ENCODE assay signal across 1 cellular context in the genomic region with DNA sequence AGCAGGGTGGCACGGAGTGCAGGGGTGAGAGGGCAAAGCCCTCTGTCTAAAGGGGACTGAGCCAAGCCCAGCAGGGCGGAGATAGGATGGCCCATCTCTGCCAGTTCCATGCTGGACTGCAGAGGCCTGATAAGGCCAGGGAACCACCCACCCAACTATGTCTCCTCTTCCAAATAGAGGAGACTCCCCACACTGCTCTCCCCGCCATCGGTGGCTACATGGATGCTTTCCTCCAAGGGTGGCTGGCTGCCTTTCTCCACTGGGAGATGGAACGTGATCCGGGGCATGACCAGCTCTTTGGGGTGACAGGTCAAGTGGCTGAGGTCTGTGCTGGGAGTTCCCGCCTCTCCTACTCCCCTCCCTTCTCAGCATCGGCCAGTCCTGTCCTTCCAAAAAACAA.
A peak's percentile ranks its signal among the peaks of the same experiment; 100 is the strongest.
TF ChIP-seq lines count a peak whose summit lies in the region.

No MANE protein-coding gene starts in this region.

TF ChIP-seq in K562, 482 proteins besides CTCF, POLR2A, EP300 and RAD21 (continues in another document):
- TF ChIP-seq POLR2AphosphoS5 (IDR thresholded peaks at IDR 0.05; ENCODE audit: control insufficient read depth, insufficient read depth, low read depth, low read length) (no peak), HLTF (IDR thresholded peaks at IDR 0.05) (no peak), SREBF2 (CRISPR knock-in tag; IDR thresholded peaks at IDR 0.05) (no peak), WHSC1 (IDR thresholded peaks at IDR 0.05; ENCODE audit: low read length) (no peak), HNRNPH1 (optimal IDR thresholded peaks at IDR 0.05; ENCODE audit: low read depth, low read length) (no peak), ZNF41 (CRISPR knock-in tag; conservative IDR thresholded peaks at IDR 0.05) (no peak), MYNN (IDR thresholded peaks at IDR 0.05) (peak; percentile 59; the same call in 1 of the 2 replicates), MYNN (CRISPR knock-in tag; IDR thresholded peaks at IDR 0.05) (no peak), ZBTB17 (CRISPR knock-in tag; IDR thresholded peaks at IDR 0.05) (no peak), ARID1B (IDR thresholded peaks at IDR 0.05) (peak; percentile 65), ZNF830 (CRISPR knock-in tag; IDR thresholded peaks at IDR 0.05) (no peak), HSF4 (CRISPR knock-in tag; IDR thresholded peaks at IDR 0.05; ENCODE audit: borderline replicate concordance) (no peak), PHF8 (IDR thresholded peaks at IDR 0.05; ENCODE audit: borderline replicate concordance, low read length) (no peak), HNRNPUL1 (IDR thresholded peaks at IDR 0.05; ENCODE audit: low read length) (no peak), FOXK2 (conservative IDR thresholded peaks at IDR 0.05 in 1 of 2, IDR thresholded peaks at IDR 0.05 in 1 of 2; ENCODE audit: low read depth in 2 of 2) (0 out of 4 replicates have a peak, but pooled peaks of 1 of the 2 experiments have one; percentile 23), ZC3H4 (CRISPR knock-in tag; IDR thresholded peaks at IDR 0.05; ENCODE audit: borderline replicate concordance) (no peak), SMARCA5 (IDR thresholded peaks at IDR 0.05) (no peak), TRIM28 (IDR thresholded peaks at IDR 0.05) (no peak), ETV1 (tag; conservative IDR thresholded peaks at IDR 0.05; ENCODE audit: low read depth) (no peak), MYC (IDR thresholded peaks at IDR 0.05; ENCODE audit: low read depth, low read length) (no peak), MYC (CRISPR knock-in tag; IDR thresholded peaks at IDR 0.05; ENCODE audit: borderline replicate concordance, low read depth) (no peak), MTA2 (IDR thresholded peaks at IDR 0.05; ENCODE audit: low read depth) (peak; percentile 20; the same call in 1 of the 2 replicates), CBFA2T3 (IDR thresholded peaks at IDR 0.05) (peak; percentile 69), ASH1L (IDR thresholded peaks at IDR 0.05; ENCODE audit: borderline replicate concordance, low read depth, partially characterized antibody) (no peak), YY1 (IDR thresholded peaks at IDR 0.05; ENCODE audit: borderline replicate concordance in 1 of 3, control insufficient read depth in 1 of 3, extremely low read depth in 1 of 3, insufficient read depth in 3 of 3, insufficient read length in 1 of 3, insufficient replicate concordance in 2 of 3, low read depth in 1 of 3, low read length in 2 of 3) (no peak), MECOM (CRISPR knock-in tag; IDR thresholded peaks at IDR 0.05) (no peak), TAL1 (IDR thresholded peaks at IDR 0.05) (peak; percentile 45; the same call in 1 of the 2 replicates), DPF2 (IDR thresholded peaks at IDR 0.05) (0 out of 2 replicates have a peak, but pooled peaks have one; percentile 29), KDM5B (IDR thresholded peaks at IDR 0.05; ENCODE audit: insufficient replicate concordance, low read depth, low read length) (no peak), POLR3A (IDR thresholded peaks at IDR 0.05; ENCODE audit: borderline replicate concordance, extremely low read depth, insufficient read depth, insufficient read length) (no peak), MBD2 (IDR thresholded peaks at IDR 0.05; ENCODE audit: borderline replicate concordance, low read depth) (0 out of 2 replicates have a peak, but pooled peaks have one; percentile 19), CBX1 (IDR thresholded peaks at IDR 0.05; ENCODE audit: low read depth) (no peak)
- TF ChIP-seq, protein P1, sequence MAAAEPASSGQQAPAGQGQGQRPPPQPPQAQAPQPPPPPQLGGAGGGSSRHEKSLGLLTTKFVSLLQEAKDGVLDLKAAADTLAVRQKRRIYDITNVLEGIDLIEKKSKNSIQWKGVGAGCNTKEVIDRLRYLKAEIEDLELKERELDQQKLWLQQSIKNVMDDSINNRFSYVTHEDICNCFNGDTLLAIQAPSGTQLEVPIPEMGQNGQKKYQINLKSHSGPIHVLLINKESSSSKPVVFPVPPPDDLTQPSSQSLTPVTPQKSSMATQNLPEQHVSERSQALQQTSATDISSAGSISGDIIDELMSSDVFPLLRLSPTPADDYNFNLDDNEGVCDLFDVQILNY (CRISPR knock-in tag; IDR thresholded peaks at IDR 0.05), result no peak
- TF ChIP-seq, protein P2, sequence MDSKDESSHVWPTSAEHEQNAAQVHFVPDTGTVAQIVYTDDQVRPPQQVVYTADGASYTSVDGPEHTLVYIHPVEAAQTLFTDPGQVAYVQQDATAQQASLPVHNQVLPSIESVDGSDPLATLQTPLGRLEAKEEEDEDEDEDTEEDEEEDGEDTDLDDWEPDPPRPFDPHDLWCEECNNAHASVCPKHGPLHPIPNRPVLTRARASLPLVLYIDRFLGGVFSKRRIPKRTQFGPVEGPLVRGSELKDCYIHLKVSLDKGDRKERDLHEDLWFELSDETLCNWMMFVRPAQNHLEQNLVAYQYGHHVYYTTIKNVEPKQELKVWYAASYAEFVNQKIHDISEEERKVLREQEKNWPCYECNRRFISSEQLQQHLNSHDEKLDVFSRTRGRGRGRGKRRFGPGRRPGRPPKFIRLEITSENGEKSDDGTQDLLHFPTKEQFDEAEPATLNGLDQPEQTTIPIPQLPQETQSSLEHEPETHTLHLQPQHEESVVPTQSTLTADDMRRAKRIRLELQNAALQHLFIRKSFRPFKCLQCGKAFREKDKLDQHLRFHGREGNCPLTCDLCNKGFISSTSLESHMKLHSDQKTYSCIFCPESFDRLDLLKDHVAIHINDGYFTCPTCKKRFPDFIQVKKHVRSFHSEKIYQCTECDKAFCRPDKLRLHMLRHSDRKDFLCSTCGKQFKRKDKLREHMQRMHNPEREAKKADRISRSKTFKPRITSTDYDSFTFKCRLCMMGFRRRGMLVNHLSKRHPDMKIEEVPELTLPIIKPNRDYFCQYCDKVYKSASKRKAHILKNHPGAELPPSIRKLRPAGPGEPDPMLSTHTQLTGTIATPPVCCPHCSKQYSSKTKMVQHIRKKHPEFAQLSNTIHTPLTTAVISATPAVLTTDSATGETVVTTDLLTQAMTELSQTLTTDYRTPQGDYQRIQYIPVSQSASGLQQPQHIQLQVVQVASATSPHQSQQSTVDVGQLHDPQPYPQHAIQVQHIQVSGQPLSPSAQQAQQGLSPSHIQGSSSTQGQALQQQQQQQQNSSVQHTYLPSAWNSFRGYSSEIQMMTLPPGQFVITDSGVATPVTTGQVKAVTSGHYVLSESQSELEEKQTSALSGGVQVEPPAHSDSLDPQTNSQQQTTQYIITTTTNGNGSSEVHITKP (IDR thresholded peaks at IDR 0.05; ENCODE audit: partially characterized antibody), result peak; percentile 93
- TF ChIP-seq, protein P3, sequence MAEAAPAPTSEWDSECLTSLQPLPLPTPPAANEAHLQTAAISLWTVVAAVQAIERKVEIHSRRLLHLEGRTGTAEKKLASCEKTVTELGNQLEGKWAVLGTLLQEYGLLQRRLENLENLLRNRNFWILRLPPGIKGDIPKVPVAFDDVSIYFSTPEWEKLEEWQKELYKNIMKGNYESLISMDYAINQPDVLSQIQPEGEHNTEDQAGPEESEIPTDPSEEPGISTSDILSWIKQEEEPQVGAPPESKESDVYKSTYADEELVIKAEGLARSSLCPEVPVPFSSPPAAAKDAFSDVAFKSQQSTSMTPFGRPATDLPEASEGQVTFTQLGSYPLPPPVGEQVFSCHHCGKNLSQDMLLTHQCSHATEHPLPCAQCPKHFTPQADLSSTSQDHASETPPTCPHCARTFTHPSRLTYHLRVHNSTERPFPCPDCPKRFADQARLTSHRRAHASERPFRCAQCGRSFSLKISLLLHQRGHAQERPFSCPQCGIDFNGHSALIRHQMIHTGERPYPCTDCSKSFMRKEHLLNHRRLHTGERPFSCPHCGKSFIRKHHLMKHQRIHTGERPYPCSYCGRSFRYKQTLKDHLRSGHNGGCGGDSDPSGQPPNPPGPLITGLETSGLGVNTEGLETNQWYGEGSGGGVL (CRISPR knock-in tag; IDR thresholded peaks at IDR 0.05), result no peak
- TF ChIP-seq, protein P4, sequence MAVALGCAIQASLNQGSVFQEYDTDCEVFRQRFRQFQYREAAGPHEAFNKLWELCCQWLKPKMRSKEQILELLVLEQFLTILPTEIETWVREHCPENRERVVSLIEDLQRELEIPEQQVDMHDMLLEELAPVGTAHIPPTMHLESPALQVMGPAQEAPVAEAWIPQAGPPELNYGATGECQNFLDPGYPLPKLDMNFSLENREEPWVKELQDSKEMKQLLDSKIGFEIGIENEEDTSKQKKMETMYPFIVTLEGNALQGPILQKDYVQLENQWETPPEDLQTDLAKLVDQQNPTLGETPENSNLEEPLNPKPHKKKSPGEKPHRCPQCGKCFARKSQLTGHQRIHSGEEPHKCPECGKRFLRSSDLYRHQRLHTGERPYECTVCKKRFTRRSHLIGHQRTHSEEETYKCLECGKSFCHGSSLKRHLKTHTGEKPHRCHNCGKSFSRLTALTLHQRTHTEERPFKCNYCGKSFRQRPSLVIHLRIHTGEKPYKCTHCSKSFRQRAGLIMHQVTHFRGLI (CRISPR knock-in tag; IDR thresholded peaks at IDR 0.05), result no peak
- TF ChIP-seq, protein P5, sequence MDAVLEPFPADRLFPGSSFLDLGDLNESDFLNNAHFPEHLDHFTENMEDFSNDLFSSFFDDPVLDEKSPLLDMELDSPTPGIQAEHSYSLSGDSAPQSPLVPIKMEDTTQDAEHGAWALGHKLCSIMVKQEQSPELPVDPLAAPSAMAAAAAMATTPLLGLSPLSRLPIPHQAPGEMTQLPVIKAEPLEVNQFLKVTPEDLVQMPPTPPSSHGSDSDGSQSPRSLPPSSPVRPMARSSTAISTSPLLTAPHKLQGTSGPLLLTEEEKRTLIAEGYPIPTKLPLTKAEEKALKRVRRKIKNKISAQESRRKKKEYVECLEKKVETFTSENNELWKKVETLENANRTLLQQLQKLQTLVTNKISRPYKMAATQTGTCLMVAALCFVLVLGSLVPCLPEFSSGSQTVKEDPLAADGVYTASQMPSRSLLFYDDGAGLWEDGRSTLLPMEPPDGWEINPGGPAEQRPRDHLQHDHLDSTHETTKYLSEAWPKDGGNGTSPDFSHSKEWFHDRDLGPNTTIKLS (IDR thresholded peaks at IDR 0.05; ENCODE audit: borderline replicate concordance, low read depth), result no peak
- TF ChIP-seq, protein P6, sequence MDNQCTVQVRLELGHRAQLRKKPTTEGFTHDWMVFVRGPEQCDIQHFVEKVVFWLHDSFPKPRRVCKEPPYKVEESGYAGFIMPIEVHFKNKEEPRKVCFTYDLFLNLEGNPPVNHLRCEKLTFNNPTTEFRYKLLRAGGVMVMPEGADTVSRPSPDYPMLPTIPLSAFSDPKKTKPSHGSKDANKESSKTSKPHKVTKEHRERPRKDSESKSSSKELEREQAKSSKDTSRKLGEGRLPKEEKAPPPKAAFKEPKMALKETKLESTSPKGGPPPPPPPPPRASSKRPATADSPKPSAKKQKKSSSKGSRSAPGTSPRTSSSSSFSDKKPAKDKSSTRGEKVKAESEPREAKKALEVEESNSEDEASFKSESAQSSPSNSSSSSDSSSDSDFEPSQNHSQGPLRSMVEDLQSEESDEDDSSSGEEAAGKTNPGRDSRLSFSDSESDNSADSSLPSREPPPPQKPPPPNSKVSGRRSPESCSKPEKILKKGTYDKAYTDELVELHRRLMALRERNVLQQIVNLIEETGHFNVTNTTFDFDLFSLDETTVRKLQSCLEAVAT (IDR thresholded peaks at IDR 0.05), result no peak
- TF ChIP-seq, protein P7, sequence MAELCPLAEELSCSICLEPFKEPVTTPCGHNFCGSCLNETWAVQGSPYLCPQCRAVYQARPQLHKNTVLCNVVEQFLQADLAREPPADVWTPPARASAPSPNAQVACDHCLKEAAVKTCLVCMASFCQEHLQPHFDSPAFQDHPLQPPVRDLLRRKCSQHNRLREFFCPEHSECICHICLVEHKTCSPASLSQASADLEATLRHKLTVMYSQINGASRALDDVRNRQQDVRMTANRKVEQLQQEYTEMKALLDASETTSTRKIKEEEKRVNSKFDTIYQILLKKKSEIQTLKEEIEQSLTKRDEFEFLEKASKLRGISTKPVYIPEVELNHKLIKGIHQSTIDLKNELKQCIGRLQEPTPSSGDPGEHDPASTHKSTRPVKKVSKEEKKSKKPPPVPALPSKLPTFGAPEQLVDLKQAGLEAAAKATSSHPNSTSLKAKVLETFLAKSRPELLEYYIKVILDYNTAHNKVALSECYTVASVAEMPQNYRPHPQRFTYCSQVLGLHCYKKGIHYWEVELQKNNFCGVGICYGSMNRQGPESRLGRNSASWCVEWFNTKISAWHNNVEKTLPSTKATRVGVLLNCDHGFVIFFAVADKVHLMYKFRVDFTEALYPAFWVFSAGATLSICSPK (IDR thresholded peaks at IDR 0.05; ENCODE audit: borderline replicate concordance), result no peak
- TF ChIP-seq, protein P8, sequence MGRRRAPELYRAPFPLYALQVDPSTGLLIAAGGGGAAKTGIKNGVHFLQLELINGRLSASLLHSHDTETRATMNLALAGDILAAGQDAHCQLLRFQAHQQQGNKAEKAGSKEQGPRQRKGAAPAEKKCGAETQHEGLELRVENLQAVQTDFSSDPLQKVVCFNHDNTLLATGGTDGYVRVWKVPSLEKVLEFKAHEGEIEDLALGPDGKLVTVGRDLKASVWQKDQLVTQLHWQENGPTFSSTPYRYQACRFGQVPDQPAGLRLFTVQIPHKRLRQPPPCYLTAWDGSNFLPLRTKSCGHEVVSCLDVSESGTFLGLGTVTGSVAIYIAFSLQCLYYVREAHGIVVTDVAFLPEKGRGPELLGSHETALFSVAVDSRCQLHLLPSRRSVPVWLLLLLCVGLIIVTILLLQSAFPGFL (CRISPR knock-in tag; IDR thresholded peaks at IDR 0.05), result no peak
- TF ChIP-seq, protein P9, sequence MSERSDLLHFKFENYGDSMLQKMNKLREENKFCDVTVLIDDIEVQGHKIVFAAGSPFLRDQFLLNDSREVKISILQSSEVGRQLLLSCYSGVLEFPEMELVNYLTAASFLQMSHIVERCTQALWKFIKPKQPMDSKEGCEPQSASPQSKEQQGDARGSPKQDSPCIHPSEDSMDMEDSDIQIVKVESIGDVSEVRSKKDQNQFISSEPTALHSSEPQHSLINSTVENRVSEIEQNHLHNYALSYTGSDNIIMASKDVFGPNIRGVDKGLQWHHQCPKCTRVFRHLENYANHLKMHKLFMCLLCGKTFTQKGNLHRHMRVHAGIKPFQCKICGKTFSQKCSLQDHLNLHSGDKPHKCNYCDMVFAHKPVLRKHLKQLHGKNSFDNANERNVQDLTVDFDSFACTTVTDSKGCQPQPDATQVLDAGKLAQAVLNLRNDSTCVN (CRISPR knock-in tag; IDR thresholded peaks at IDR 0.05), result no peak
- TF ChIP-seq, protein P10, sequence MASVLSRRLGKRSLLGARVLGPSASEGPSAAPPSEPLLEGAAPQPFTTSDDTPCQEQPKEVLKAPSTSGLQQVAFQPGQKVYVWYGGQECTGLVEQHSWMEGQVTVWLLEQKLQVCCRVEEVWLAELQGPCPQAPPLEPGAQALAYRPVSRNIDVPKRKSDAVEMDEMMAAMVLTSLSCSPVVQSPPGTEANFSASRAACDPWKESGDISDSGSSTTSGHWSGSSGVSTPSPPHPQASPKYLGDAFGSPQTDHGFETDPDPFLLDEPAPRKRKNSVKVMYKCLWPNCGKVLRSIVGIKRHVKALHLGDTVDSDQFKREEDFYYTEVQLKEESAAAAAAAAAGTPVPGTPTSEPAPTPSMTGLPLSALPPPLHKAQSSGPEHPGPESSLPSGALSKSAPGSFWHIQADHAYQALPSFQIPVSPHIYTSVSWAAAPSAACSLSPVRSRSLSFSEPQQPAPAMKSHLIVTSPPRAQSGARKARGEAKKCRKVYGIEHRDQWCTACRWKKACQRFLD (CRISPR knock-in tag; IDR thresholded peaks at IDR 0.05), result no peak
- TF ChIP-seq, protein P11, sequence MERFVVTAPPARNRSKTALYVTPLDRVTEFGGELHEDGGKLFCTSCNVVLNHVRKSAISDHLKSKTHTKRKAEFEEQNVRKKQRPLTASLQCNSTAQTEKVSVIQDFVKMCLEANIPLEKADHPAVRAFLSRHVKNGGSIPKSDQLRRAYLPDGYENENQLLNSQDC (CRISPR knock-in tag; IDR thresholded peaks at IDR 0.05), result no peak
